10 cellular contexts compared by ENCODE assay signal in the genomic region with DNA sequence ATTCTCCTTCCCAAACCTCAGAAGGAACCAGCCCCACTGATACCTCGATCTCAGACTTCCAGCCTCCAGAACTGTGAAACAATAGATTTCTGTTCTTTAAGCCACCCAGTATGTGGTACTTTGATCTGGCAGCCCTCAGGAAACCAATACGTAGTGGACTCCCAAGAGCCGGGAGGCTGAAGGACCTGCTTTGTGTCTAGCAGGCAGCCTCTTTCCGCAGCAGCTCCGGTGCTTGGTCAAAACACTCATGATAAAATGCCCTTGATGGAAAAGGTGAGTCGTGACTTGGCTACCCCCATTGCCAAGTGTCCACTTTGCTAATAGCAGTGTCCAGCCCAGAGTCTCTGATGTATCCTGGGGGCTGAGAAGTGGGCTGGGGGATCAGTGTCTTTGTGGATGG.
"Had no signal": no experiment of that assay in that cellular context is flagged by ENCODE, and none has a peak within 500 bp of the region (broad histone marks: within the 10 kb centered on the region; RNA-seq: fewer than 3 reads in every experiment).

No MANE protein-coding gene starts in this region.

- H3K4me1 ChIP-seq: HAP-1 had no signal

- ATAC-seq: GM23338, HCT116 had no signal

- H3K4me2 ChIP-seq: GM23338 had no signal

- DNase-seq: GM23248, GOT3, H7, H9, HCEC 1CT, HFFc6 had no signal

- H3K9ac ChIP-seq: GM23248 had no signal

- H3K27ac ChIP-seq: GM23248 had no signal

- H2AFZ ChIP-seq: GM23248, GM23338 had no signal

- H3K9me3 ChIP-seq: HAP-1 had no signal

- FAIRE-seq: H1 had no signal

- H3K36me3 ChIP-seq: HAP-1 had no signal

- H3K4me3 ChIP-seq: GM23248, GM23338, HAP-1 had no signal
